8 cellular contexts compared by ENCODE assay signal in genomic region chr19:19661675-19662251, GRCh38. TPM values are rescaled to one million over a fixed set of nuclear protein-coding genes. Genes with fewer than 3 reads are reported as not detected.
DNase-seq lines count a peak whose midpoint lies in the region; ATAC-seq, FAIRE-seq and TF ChIP-seq lines count a peak whose summit lies in the region.

No MANE protein-coding gene starts in this region.

- H3K9me3 ChIP-seq in colonic mucosa (no peaks in the 10 kb centered on the region), small intestine (ENCODE audit: control insufficient read depth, low read depth) (no peaks in the 10 kb centered on the region)

- H3K4me3 ChIP-seq in colonic mucosa = no peak overlapping the region
- H3K4me3 ChIP-seq in small intestine (ENCODE audit: low read depth in 1 of 2, low read length in 2 of 2) = peak overlapping the region in 1 of 2 donors; percentile 8

- H3K27ac ChIP-seq in colonic mucosa = no peak overlapping the region
- peak overlapping the region in 1 of 2 donors; percentile 99 for H3K27ac ChIP-seq in small intestine (ENCODE audit: low read depth in 1 of 2, low read length in 1 of 2)

- no peaks in the 10 kb centered on the region for H3K4me1 ChIP-seq in colonic mucosa
- H3K4me1 ChIP-seq in small intestine (ENCODE audit: control insufficient read depth in 2 of 2, insufficient read depth in 1 of 2, low read depth in 1 of 2, low read length in 1 of 2) = peaks cover 7 to 8% of the 10 kb centered on the region in 2 donors

- peaks cover 30% of the 10 kb centered on the region for H3K36me3 Mint-ChIP-seq in activated naive CD4-positive, alpha-beta T cell treated with anti-CD3 and anti-CD28 coated beads for 36 hours (ENCODE audit: low read depth)

- H3K4me1 Mint-ChIP-seq in activated naive CD4-positive, alpha-beta T cell treated with anti-CD3 and anti-CD28 coated beads for 36 hours (ENCODE audit: low read depth) = peaks cover 22% of the 10 kb centered on the region

- peak overlapping the region; percentile 86 for H3K4me3 Mint-ChIP-seq in activated naive CD4-positive, alpha-beta T cell treated with anti-CD3 and anti-CD28 coated beads for 36 hours

- no peaks in the 10 kb centered on the region for H3K9me3 Mint-ChIP-seq in activated naive CD4-positive, alpha-beta T cell treated with anti-CD3 and anti-CD28 coated beads for 36 hours

- no peaks in the 10 kb centered on the region for H3K27me3 ChIP-seq in colonic mucosa
- H3K27me3 ChIP-seq in small intestine (ENCODE audit: control insufficient read depth in 2 of 2, insufficient read depth in 2 of 2, low read length in 2 of 2) = no peaks in the 10 kb centered on the region

- peak overlapping the region; percentile 39 to 91 for H3K9ac ChIP-seq in colonic mucosa (ENCODE audit: low read depth in 2 of 2, low read length in 2 of 2)

- WGBS in small intestine, 3 donors = 74 to 79% (median 77%) methylated on average over 18 of the region's 18 CpGs

- intact Hi-C loops in activated naive CD4-positive, alpha-beta T cell treated with anti-CD3 and anti-CD28 coated beads for 36 hours (cut with micrococcal nuclease) = loop anchor here (1.0 to 10.0 kb wide), 3 partner anchors 34 to 373 kb away; partner anchors contain the start of gene ZNF682
- intact Hi-C loops in colonic mucosa (cut with DNase I) = no loop called here

- CTCF ChIA-PET in activated naive CD4-positive, alpha-beta T cell treated with anti-CD3 and anti-CD28 coated beads for 36 hours (lab: Charles Lee) = interaction anchor here (0.9 to 1.8 kb wide), 5 partner anchors 18 to 269 kb away, joined by 3 to 5 read pairs (median 5); partner anchors contain the start of gene GMIP

- peak; percentile 69 for DNase-seq in activated naive CD4-positive, alpha-beta T cell treated with anti-CD3 and anti-CD28 coated beads for 36 hours
- DNase-seq in activated naive CD4-positive, alpha-beta T cell (lab: John Stamatoyannopoulos, UW) = no peak
- peak; percentile 92 for DNase-seq in OCI-M1 (lab: John Stamatoyannopoulos, UW)
- no peak for DNase-seq in colonic mucosa
- DNase-seq in small intestine = peak; percentile 24
- DNase-seq in dedifferentiated amniotic fluid mesenchymal stem cell (ENCODE audit: extremely low spot score) = no peak
- no peak for DNase-seq in COR-L47 (lab: John Stamatoyannopoulos, UW)

- peak; percentile 24 for ATAC-seq in HG02763 (IDR thresholded peaks at IDR 0.05; ENCODE audit: unreplicated experiment)

- TF ChIP-seq CTCF in colonic mucosa (IDR thresholded peaks at IDR 0.05) = no peak

- no peak for FAIRE-seq in small intestine (lab: Jason Lieb, UNC)

- H3K36me3 ChIP-seq in colonic mucosa (peaks cover 10% of the 10 kb centered on the region), small intestine (ENCODE audit: control insufficient read depth in 2 of 2, insufficient read depth in 2 of 2, low read length in 2 of 2) (peaks cover 4 to 7% of the 10 kb centered on the region in 2 donors)

- peak overlapping the region; percentile 88 for H3K27ac Mint-ChIP-seq in activated naive CD4-positive, alpha-beta T cell treated with anti-CD3 and anti-CD28 coated beads for 36 hours

- H3K27me3 Mint-ChIP-seq in activated naive CD4-positive, alpha-beta T cell treated with anti-CD3 and anti-CD28 coated beads for 36 hours (ENCODE audit: low read depth) = no peaks in the 10 kb centered on the region

RNA-seq across cellular contexts. Expression of gene ATP13A1, which starts 1.7 kb away (rescaled TPM):
- total RNA-seq in activated naive CD4-positive, alpha-beta T cell treated with anti-CD3 and anti-CD28 coated beads for 36 hours = 10 to 100 TPM; 48.7 to 55.1 TPM
- 10 to 100 TPM; 46.0 to 77.4 TPM for total RNA-seq in colonic mucosa
- polyA plus RNA-seq in small intestine = 10 to 100 TPM; 40.3 to 49.0 (median 42.8) TPM

RNA-seq across cellular contexts. Expression of gene ZNF101, which starts 6.9 kb away (rescaled TPM):
- total RNA-seq in activated naive CD4-positive, alpha-beta T cell treated with anti-CD3 and anti-CD28 coated beads for 36 hours = 10 to 100 TPM; 51.8 to 54.3 TPM
- total RNA-seq in colonic mucosa = 10 to 100 TPM; 13.9 to 15.9 TPM
- 1 to 10 TPM; 7.1 to 8.7 (median 8.6) TPM for polyA plus RNA-seq in small intestine

RNA-seq across cellular contexts. Expression of gene GMIP, which starts 18.3 kb away (rescaled TPM):
- 10 to 100 TPM; 38.7 to 40.6 TPM for total RNA-seq in activated naive CD4-positive, alpha-beta T cell treated with anti-CD3 and anti-CD28 coated beads for 36 hours
- total RNA-seq in colonic mucosa = 10 to 100 TPM; 31.4 to 32.2 TPM
- polyA plus RNA-seq in small intestine = 10 to 100 TPM; 11.2 to 15.1 (median 13.8) TPM

RNA-seq across cellular contexts. Expression of gene LPAR2, which starts 33.7 kb away (rescaled TPM):
- 10 to 100 TPM; 20.2 to 20.7 TPM for total RNA-seq in activated naive CD4-positive, alpha-beta T cell treated with anti-CD3 and anti-CD28 coated beads for 36 hours
- 10 to 100 TPM; 16.6 to 22.6 TPM for total RNA-seq in colonic mucosa
- polyA plus RNA-seq in small intestine = 10 to 100 TPM; 10.7 to 21.6 (median 13.1) TPM

RNA-seq across cellular contexts. Expression of gene PBX4, which starts 43.3 kb away (rescaled TPM):
- 10 to 100 TPM; 13.5 to 17.5 TPM for total RNA-seq in activated naive CD4-positive, alpha-beta T cell treated with anti-CD3 and anti-CD28 coated beads for 36 hours
- 1 to 10 TPM; 2.3 to 4.9 TPM for total RNA-seq in colonic mucosa
- polyA plus RNA-seq in small intestine = 1 to 10 TPM in 2 of 3 donors, under 1 TPM in 1; 0.89 to 2.5 (median 1.9) TPM

Comparison
In these comparisons a context has a peak if more than half of its experiments do, and no peak if none do; other contexts are left out.
1. DNase-seq: peak in activated naive CD4-positive, alpha-beta T cell treated with anti-CD3 and anti-CD28 coated beads for 36 hours (single experiment), OCI-M1 (single experiment) and small intestine (single experiment); none in activated naive CD4-positive, alpha-beta T cell (0 of 4), colonic mucosa (single experiment), dedifferentiated amniotic fluid mesenchymal stem cell (single experiment) and COR-L47 (single experiment).